ENCODE assay signal across 22 cellular contexts in genomic region chr10:70546585-70546984, GRCh38. TPM values are rescaled to one million over a fixed set of nuclear protein-coding genes. Genes with fewer than 3 reads are reported as not detected.
"Had no signal": no experiment of that assay in that cellular context is flagged by ENCODE, and none has a peak within 500 bp of the region (broad histone marks: within the 10 kb centered on the region; RNA-seq: fewer than 3 reads in every experiment).

No MANE protein-coding gene starts in this region.

- H3K79me2 ChIP-seq: parathyroid adenoma had no signal

- H2AFZ ChIP-seq: neural progenitor cell, parathyroid adenoma had no signal

- H3K4me1 ChIP-seq: gastrocnemius medialis, neural progenitor cell, prostate gland had no signal

- H3K27me3 Mint-ChIP-seq: natural killer cell treated with Interleukin-12 subunit alpha and Interleukin-12 subunit beta and Interleukin-15 and Interleukin-18, amount 100 ng/mL, for 72 hours; stimulated activated naive B cell treated with anti-CD40 and anti-IgM and Interleukin-4, amounts not matched to agents 10 μg/mL and 1 μg/mL and 100 μg/mL, for 72 hours; stimulated activated naive CD8-positive, alpha-beta T cell treated with anti-CD3 and anti-CD28 coated beads, Interleukin-15, amount 100 ng/mL, for 72 hours had no signal

- DNase-seq: cortex of kidney; effector CD8-positive, alpha-beta T cell; gastrocnemius medialis; islet precursor cell; left ventricle myocardium inferior; mesenchymal stem cell; midbrain; sigmoid colon; stimulated activated CD4-positive, alpha-beta T cell treated with anti-CD3 and anti-CD28 coated beads, Interleukin-2, amount 100 ng/mL, for 24 hours; stimulated activated CD4-positive, alpha-beta T cell treated with anti-CD3 and anti-CD28 coated beads, Interleukin-4, amount 100 ng/mL, for 4 hours; stimulated activated naive B cell treated with anti-CD40 and anti-IgM and Interleukin-4, amounts not matched to agents 10 μg/mL and 1 μg/mL and 100 μg/mL, for 72 hours; stimulated activated naive CD8-positive, alpha-beta T cell treated with anti-CD3 and anti-CD28 coated beads, Interleukin-15, amount 100 ng/mL, for 72 hours had no signal

- H3K4me2 ChIP-seq: neural progenitor cell had no signal

- H3K27ac ChIP-seq: dorsolateral prefrontal cortex, gastrocnemius medialis, left ventricle myocardium inferior, neural progenitor cell, parathyroid adenoma, prostate gland, sigmoid colon, skin epidermis had no signal

- H3K4me3 ChIP-seq: dorsolateral prefrontal cortex, gastrocnemius medialis, left ventricle myocardium inferior, lung, neural progenitor cell, prostate gland, sigmoid colon, skin epidermis had no signal

- H3K36me3 Mint-ChIP-seq: natural killer cell treated with Interleukin-12 subunit alpha and Interleukin-12 subunit beta and Interleukin-15 and Interleukin-18, amount 100 ng/mL, for 72 hours; neural progenitor cell; stimulated activated naive B cell treated with anti-CD40 and anti-IgM and Interleukin-4, amounts not matched to agents 10 μg/mL and 1 μg/mL and 100 μg/mL, for 72 hours; type B pancreatic cell had no signal

- FAIRE-seq: urothelium cell line had no signal

- H3K27me3 ChIP-seq: dorsolateral prefrontal cortex, gastrocnemius medialis, neural progenitor cell, sigmoid colon had no signal

- ATAC-seq: gastrocnemius medialis; natural killer cell treated with Interleukin-12 subunit alpha and Interleukin-12 subunit beta and Interleukin-15 and Interleukin-18, amount 100 ng/mL, for 72 hours; stimulated activated naive B cell treated with anti-CD40 and anti-IgM and Interleukin-4, amounts not matched to agents 10 μg/mL and 1 μg/mL and 100 μg/mL, for 72 hours; stimulated activated naive CD8-positive, alpha-beta T cell treated with anti-CD3 and anti-CD28 coated beads, Interleukin-15, amount 100 ng/mL, for 72 hours had no signal

- H3K36me3 ChIP-seq: gastrocnemius medialis, neural progenitor cell, prostate gland had no signal

- H3K27ac Mint-ChIP-seq: natural killer cell treated with Interleukin-12 subunit alpha and Interleukin-12 subunit beta and Interleukin-15 and Interleukin-18, amount 100 ng/mL, for 72 hours; neural progenitor cell; stimulated activated naive B cell treated with anti-CD40 and anti-IgM and Interleukin-4, amounts not matched to agents 10 μg/mL and 1 μg/mL and 100 μg/mL, for 72 hours; stimulated activated naive CD8-positive, alpha-beta T cell treated with anti-CD3 and anti-CD28 coated beads, Interleukin-15, amount 100 ng/mL, for 72 hours; type B pancreatic cell had no signal

- H3K9me3 Mint-ChIP-seq: natural killer cell treated with Interleukin-12 subunit alpha and Interleukin-12 subunit beta and Interleukin-15 and Interleukin-18, amount 100 ng/mL, for 72 hours; neural progenitor cell; stimulated activated naive B cell treated with anti-CD40 and anti-IgM and Interleukin-4, amounts not matched to agents 10 μg/mL and 1 μg/mL and 100 μg/mL, for 72 hours; stimulated activated naive CD8-positive, alpha-beta T cell treated with anti-CD3 and anti-CD28 coated beads, Interleukin-15, amount 100 ng/mL, for 72 hours; type B pancreatic cell had no signal

- H3K9ac ChIP-seq: neural progenitor cell, parathyroid adenoma had no signal

- H3K9me3 ChIP-seq: gastrocnemius medialis, left ventricle myocardium inferior, prostate gland, sigmoid colon had no signal

- H3K4me3 Mint-ChIP-seq: natural killer cell treated with Interleukin-12 subunit alpha and Interleukin-12 subunit beta and Interleukin-15 and Interleukin-18, amount 100 ng/mL, for 72 hours; neural progenitor cell; stimulated activated naive B cell treated with anti-CD40 and anti-IgM and Interleukin-4, amounts not matched to agents 10 μg/mL and 1 μg/mL and 100 μg/mL, for 72 hours; stimulated activated naive CD8-positive, alpha-beta T cell treated with anti-CD3 and anti-CD28 coated beads, Interleukin-15, amount 100 ng/mL, for 72 hours; type B pancreatic cell had no signal

RNA-seq across cellular contexts. Expression of gene PRF1, which starts 56.0 kb away (rescaled TPM):
- total RNA-seq: renal cortical epithelial cell had no signal
